1 cellular context compared by ENCODE assay signal in the genomic region with DNA sequence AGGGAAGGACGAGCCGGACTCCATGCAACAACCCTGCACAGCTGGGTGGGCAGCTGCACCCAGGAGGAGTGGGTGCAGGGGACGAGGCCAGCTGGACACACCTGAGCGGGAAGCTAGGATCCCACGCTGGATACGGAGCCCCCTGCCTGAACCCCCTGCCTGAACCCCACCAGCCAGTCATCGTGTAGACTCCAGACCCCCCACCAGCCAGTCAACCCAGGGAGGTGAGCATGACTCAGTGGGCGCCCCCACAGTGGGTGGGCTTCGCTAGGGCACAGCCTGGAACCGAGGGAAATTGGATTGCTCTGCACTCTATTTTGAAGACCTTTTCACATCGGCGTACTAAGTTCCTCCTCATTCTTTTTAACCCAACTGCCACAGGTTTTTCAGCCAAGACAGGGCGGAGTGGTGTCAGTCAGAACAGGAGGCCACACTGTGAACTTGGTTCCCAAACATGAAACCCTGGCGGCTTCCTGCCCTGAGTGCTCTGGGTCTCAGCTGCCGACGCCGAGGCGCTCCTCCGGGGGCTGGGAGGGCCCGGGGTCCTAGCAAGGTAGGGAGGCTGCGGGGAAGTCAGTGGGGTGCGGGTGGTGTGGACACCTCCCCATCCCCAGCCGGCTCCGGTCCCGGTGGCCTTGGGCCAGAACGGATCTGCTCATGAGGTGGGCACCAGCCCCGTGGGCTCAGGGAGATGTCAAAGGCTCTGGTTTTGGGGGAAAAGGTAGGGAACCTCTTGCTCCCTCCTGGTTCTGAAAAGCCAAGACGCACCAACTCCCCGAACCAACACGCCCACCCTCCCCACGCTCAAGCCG.
TF ChIP-seq lines count a peak whose summit lies in the region.

No MANE protein-coding gene starts in this region.

TF ChIP-seq in H1, 55 proteins besides CTCF, POLR2A, EP300 and RAD21:
- TF ChIP-seq SIRT6 (IDR thresholded peaks at IDR 0.05; ENCODE audit: low read length) (no peak), ZNF274 (IDR thresholded peaks at IDR 0.05; ENCODE audit: borderline replicate concordance, extremely low read depth, low read length) (no peak), EZH2 (IDR thresholded peaks at IDR 0.05; ENCODE audit: low read depth, low read length, severe bottlenecking) (no peak), JUND (IDR thresholded peaks at IDR 0.05; ENCODE audit: low read length) (no peak), CHD1 (IDR thresholded peaks at IDR 0.05; ENCODE audit: low read depth, low read length) (no peak), KDM1A (IDR thresholded peaks at IDR 0.05; ENCODE audit: borderline replicate concordance, low read length) (no peak), HDAC2 (IDR thresholded peaks at IDR 0.05; ENCODE audit: borderline replicate concordance in 1 of 2, low read depth in 2 of 2, low read length in 2 of 2) (no peak), GTF2F1 (IDR thresholded peaks at IDR 0.05; ENCODE audit: borderline replicate concordance, low read depth, low read length) (no peak), SP1 (IDR thresholded peaks at IDR 0.05; ENCODE audit: low read depth, low read length) (no peak), SP2 (IDR thresholded peaks at IDR 0.05; ENCODE audit: low read length) (no peak), RBBP5 (IDR thresholded peaks at IDR 0.05; ENCODE audit: borderline replicate concordance, low read depth, low read length) (no peak), SP4 (IDR thresholded peaks at IDR 0.05; ENCODE audit: low read length) (no peak), CHD2 (IDR thresholded peaks at IDR 0.05; ENCODE audit: low read length) (no peak), MAFK (IDR thresholded peaks at IDR 0.05; ENCODE audit: low read depth, low read length) (no peak)
TF ChIP-seq in H1: peak in this region for 0.
